In the genomic region with DNA sequence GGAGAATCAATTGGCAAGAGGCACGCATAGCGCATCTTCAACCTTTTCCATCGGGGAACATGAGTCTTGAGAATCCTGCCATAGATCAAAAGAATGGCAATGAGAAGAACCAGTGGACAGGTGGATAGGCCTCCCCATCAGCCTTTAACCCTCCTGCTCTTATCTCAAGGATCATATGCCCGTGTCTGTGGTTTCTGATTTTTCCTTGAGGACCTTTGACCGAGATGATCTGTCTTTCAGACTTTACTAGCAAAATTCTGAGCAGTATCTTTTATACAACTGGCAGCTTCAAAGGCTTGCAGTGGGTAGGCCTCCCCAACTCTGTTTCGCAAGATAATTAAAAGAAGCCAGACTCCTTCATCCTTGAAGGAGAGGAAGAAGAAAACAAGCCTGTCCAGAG, we compare ENCODE assay signal across 18 cellular contexts.
"Had no signal": no experiment of that assay in that cellular context is flagged by ENCODE, and none has a peak within 500 bp of the region (broad histone marks: within the 10 kb centered on the region; RNA-seq: fewer than 3 reads in every experiment).

No MANE protein-coding gene starts in this region.

- H3K27me3 ChIP-seq: colonic mucosa, esophagus muscularis mucosa, esophagus squamous epithelium, foreskin keratinocyte, gastrocnemius medialis, gastroesophageal sphincter, heart right ventricle had no signal

- H3K36me3 ChIP-seq: colonic mucosa, esophagus muscularis mucosa, esophagus squamous epithelium, gastrocnemius medialis, gastroesophageal sphincter, heart left ventricle, heart right ventricle had no signal

- H3K4me3 ChIP-seq: colonic mucosa, coronary artery, dorsolateral prefrontal cortex, esophagus muscularis mucosa, esophagus squamous epithelium, gastrocnemius medialis, gastroesophageal sphincter, heart left ventricle, heart right ventricle had no signal

- DNase-seq: colonic mucosa; cortex of kidney; dorsolateral prefrontal cortex; effector CD4-positive, alpha-beta T cell; effector CD8-positive, alpha-beta T cell; effector memory CD4-positive, alpha-beta T cell; effector memory CD8-positive, alpha-beta T cell; esophagus squamous epithelium; gastrocnemius medialis; glutamatergic neuron; head of caudate nucleus; heart left ventricle; heart right ventricle had no signal

- H3K4me1 ChIP-seq: colonic mucosa, esophagus muscularis mucosa, esophagus squamous epithelium, foreskin keratinocyte, gastrocnemius medialis, gastroesophageal sphincter, heart left ventricle, heart right ventricle had no signal

- H3K9me3 ChIP-seq: colonic mucosa, esophagus squamous epithelium, gastrocnemius medialis, gastroesophageal sphincter, heart right ventricle had no signal

- ATAC-seq: effector memory CD8-positive, alpha-beta T cell; esophagus mucosa; foreskin keratinocyte; gastrocnemius medialis; gastroesophageal sphincter; heart left ventricle; heart right ventricle had no signal
